ENCODE assay signal across 11 cellular contexts in the genomic region with DNA sequence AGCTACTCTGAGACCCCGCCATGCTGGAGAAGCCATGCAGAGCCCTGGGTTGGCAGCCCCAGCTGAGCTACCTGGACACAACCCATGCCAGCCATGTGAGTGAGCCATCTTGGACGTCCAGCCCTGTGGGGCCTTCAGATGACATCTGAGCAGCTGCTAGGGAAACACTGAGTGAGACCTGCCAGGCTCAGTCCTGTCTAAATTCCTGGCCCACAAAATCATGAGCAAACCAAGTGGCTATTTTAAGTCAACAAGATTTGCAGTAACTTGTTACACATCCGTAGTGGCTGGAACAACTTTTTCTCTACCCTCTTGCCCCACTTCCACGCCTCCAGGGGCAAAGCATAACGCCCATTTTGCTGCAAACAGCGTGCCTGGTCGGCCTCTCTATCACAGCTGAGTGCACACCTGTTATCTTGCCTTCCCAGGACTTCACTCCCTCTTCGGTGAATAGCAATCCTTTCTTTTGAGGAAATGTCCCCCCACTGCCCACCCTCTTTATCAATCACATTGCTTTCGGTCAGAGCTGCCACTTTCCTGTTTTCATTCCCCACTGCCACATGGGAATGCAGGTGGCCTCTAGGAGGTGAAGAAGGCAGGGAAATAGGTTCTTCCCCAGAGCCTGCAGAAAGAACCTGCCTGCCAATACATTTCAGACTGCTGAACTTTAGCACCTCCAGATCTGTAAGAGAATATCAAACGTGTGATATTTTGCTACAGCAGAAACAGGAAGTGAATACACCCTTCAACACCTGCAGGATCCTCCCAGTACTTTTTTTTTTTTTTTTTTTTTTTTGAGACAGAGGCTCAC. TPM values are rescaled to one million over a fixed set of nuclear protein-coding genes. Genes with fewer than 3 reads are reported as not detected.
DNase-seq lines count a peak whose midpoint lies in the region; ATAC-seq and TF ChIP-seq lines count a peak whose summit lies in the region.
"Had no signal": no experiment of that assay in that cellular context is flagged by ENCODE, and none has a peak within 500 bp of the region (broad histone marks: within the 10 kb centered on the region; RNA-seq: fewer than 3 reads in every experiment).

No MANE protein-coding gene starts in this region.

- intact Hi-C loops in esophagus squamous epithelium (cut with DNase I) (no loop called here), left lung (cut with DNase I) (no loop called here)

- H3K4me3 ChIP-seq in esophagus squamous epithelium = no peak overlapping the region
- no peak overlapping the region for H3K4me3 ChIP-seq in thymus (ENCODE audit: low read length)
- no peak overlapping the region for H3K4me3 ChIP-seq in left lung
- H3K4me3 ChIP-seq: SK-N-MC had no signal

- H3K27ac ChIP-seq in esophagus squamous epithelium = peak overlapping the region in 3 of 4 donors; percentile 65 to 75 (median 74)
- H3K27ac ChIP-seq in thymus (ENCODE audit: low read depth) = peak overlapping the region; percentile 96
- no peak overlapping the region for H3K27ac ChIP-seq in left lung
- H3K27ac ChIP-seq: SK-N-MC had no signal

- peaks cover 0 to 13% (median 3%) of the 10 kb centered on the region in 3 donors for H3K9me3 ChIP-seq in esophagus squamous epithelium
- H3K9me3 ChIP-seq in thymus (ENCODE audit: control insufficient read depth) = no peaks in the 10 kb centered on the region
- no peaks in the 10 kb centered on the region for H3K9me3 ChIP-seq in left lung

- peaks cover 0 to 9% (median 0%) of the 10 kb centered on the region in 3 donors for H3K4me1 ChIP-seq in esophagus squamous epithelium
- H3K4me1 ChIP-seq in thymus (ENCODE audit: control insufficient read depth, insufficient read depth, low read length) = peaks cover 8% of the 10 kb centered on the region
- H3K4me1 ChIP-seq in left lung = peaks cover 0 to 4% of the 10 kb centered on the region in 2 donors

- no peak for TF ChIP-seq POLR2A in esophagus squamous epithelium (IDR thresholded peaks at IDR 0.05)

- DNase-seq in stimulated activated CD4-positive, alpha-beta T cell treated with anti-CD3 and anti-CD28 coated beads, Interleukin-15, amount 100 ng/mL, for 24 hours = peak; percentile 9
- DNase-seq in stimulated activated CD4-positive, alpha-beta T cell treated with anti-CD3 and anti-CD28 coated beads, Interleukin-12 subunit alpha, Interleukin-12 subunit beta, amount 100 ng/mL, for 4 hours = no peak
- DNase-seq in NAMALWA (ENCODE audit: low spot score) = peak; percentile 65
- no peak for DNase-seq in esophagus squamous epithelium (lab: John Stamatoyannopoulos, UW)
- DNase-seq in left lung = no peak
- DNase-seq in DMS114 treated with DMSO at 0.1 percent for 48 hours (lab: John Stamatoyannopoulos, UW; ENCODE audit: unreplicated experiment) = no peak

- TF ChIP-seq CTCF in esophagus squamous epithelium (IDR thresholded peaks at IDR 0.05) = peak in 1 of 6 experiments; percentile 6
- TF ChIP-seq CTCF in left lung (IDR thresholded peaks at IDR 0.05) = no peak

- ATAC-seq in left lung (no peak), HG03095 (IDR thresholded peaks at IDR 0.05; ENCODE audit: unreplicated experiment) (no peak)

- H3K27me3 ChIP-seq in esophagus squamous epithelium (no peaks in the 10 kb centered on the region), thymus (ENCODE audit: control insufficient read depth, insufficient read depth) (no peaks in the 10 kb centered on the region), left lung (no peaks in the 10 kb centered on the region)

- no peaks in the 10 kb centered on the region for H3K36me3 ChIP-seq in esophagus squamous epithelium
- no peaks in the 10 kb centered on the region for H3K36me3 ChIP-seq in thymus (ENCODE audit: control insufficient read depth, insufficient read depth)
- H3K36me3 ChIP-seq in left lung = no peaks in the 10 kb centered on the region

- WGBS in esophagus squamous epithelium, 2 donors = 17 to 34% methylated on average over 9 of the region's 10 CpGs
- WGBS in thymus = 66% methylated on average over 10 of the region's 10 CpGs

RNA-seq across cellular contexts. Expression of gene SCIMP, which starts 7.4 kb away (rescaled TPM):
- 1 to 10 TPM in 2 of 4 donors, under 1 TPM in 2; 0.45 to 3.7 (median 1.2) TPM for total RNA-seq in esophagus squamous epithelium
- polyA plus RNA-seq in thymus = 5.1 TPM
- 10 to 100 TPM in 1 of 2 donors, 1 to 10 TPM in 1; 8.8 to 20.0 TPM for total RNA-seq in left lung
- total RNA-seq: H1, LHCN-M2 had no signal
- polyA plus RNA-seq: H1 had no signal

RNA-seq across cellular contexts. Expression of gene RABEP1, which starts 40.0 kb away (rescaled TPM):
- 10 to 100 TPM in 3 of 4 donors, 1 to 10 TPM in 1; 9.9 to 33.2 (median 23.3) TPM for total RNA-seq in esophagus squamous epithelium
- polyA plus RNA-seq in thymus = 31.3 TPM
- 10 to 100 TPM; 37.0 to 44.2 TPM for total RNA-seq in left lung

RNA-seq across cellular contexts. Expression of gene ZNF594, which starts 50.4 kb away (rescaled TPM):
- 10 to 100 TPM in 1 of 4 donors, 1 to 10 TPM in 3; 2.0 to 13.4 (median 5.1) TPM for total RNA-seq in esophagus squamous epithelium
- polyA plus RNA-seq in thymus = 5.0 TPM
- total RNA-seq in left lung = 1 to 10 TPM; 6.5 to 7.1 TPM

Comparison
In these comparisons a context has a peak if more than half of its experiments do, and no peak if none do; other contexts are left out.
1. DNase-seq: peak in stimulated activated CD4-positive, alpha-beta T cell treated with anti-CD3 and anti-CD28 coated beads, Interleukin-15, amount 100 ng/mL, for 24 hours (single experiment) and NAMALWA (single experiment); none in stimulated activated CD4-positive, alpha-beta T cell treated with anti-CD3 and anti-CD28 coated beads, Interleukin-12 subunit alpha, Interleukin-12 subunit beta, amount 100 ng/mL, for 4 hours (single experiment), esophagus squamous epithelium (single experiment), left lung (0 of 2) and DMS114 treated with DMSO at 0.1 percent for 48 hours (single experiment).
2. H3K27ac ChIP-seq: peak in esophagus squamous epithelium (3 of 4) and thymus (single experiment); none in left lung (0 of 2).